1 cellular context compared by ENCODE assay signal in the genomic region with DNA sequence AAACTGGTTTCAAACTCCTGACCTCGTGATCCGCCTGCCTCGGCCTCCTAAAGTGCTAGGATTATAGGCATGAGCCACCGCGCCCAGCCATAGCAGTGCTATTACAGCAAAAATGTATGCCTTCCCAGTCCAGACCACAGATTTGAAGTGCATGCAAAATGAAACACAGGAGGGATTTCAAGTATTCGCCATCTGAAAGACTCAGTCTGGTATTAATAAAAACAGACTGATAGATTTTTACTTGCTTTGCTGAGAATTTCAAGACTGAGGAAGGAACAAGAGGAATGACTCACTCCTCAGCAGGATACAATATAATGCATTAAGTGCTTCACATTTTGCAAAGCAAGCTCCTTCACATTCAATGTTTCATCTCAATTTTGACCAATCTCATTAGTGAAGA.
TF ChIP-seq lines count a peak whose summit lies in the region.

No MANE protein-coding gene starts in this region.

TF ChIP-seq in HCT116, 20 proteins besides CTCF, POLR2A, EP300 and RAD21 (continued from another document):
- TF ChIP-seq, protein P1, sequence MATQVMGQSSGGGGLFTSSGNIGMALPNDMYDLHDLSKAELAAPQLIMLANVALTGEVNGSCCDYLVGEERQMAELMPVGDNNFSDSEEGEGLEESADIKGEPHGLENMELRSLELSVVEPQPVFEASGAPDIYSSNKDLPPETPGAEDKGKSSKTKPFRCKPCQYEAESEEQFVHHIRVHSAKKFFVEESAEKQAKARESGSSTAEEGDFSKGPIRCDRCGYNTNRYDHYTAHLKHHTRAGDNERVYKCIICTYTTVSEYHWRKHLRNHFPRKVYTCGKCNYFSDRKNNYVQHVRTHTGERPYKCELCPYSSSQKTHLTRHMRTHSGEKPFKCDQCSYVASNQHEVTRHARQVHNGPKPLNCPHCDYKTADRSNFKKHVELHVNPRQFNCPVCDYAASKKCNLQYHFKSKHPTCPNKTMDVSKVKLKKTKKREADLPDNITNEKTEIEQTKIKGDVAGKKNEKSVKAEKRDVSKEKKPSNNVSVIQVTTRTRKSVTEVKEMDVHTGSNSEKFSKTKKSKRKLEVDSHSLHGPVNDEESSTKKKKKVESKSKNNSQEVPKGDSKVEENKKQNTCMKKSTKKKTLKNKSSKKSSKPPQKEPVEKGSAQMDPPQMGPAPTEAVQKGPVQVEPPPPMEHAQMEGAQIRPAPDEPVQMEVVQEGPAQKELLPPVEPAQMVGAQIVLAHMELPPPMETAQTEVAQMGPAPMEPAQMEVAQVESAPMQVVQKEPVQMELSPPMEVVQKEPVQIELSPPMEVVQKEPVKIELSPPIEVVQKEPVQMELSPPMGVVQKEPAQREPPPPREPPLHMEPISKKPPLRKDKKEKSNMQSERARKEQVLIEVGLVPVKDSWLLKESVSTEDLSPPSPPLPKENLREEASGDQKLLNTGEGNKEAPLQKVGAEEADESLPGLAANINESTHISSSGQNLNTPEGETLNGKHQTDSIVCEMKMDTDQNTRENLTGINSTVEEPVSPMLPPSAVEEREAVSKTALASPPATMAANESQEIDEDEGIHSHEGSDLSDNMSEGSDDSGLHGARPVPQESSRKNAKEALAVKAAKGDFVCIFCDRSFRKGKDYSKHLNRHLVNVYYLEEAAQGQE (IDR thresholded peaks at IDR 0.05; ENCODE audit: low read depth): no peak
- TF ChIP-seq JUND (IDR thresholded peaks at IDR 0.05): peak; percentile 62
